Comparison of ENCODE assay signal across 16 cellular contexts in the genomic region with DNA sequence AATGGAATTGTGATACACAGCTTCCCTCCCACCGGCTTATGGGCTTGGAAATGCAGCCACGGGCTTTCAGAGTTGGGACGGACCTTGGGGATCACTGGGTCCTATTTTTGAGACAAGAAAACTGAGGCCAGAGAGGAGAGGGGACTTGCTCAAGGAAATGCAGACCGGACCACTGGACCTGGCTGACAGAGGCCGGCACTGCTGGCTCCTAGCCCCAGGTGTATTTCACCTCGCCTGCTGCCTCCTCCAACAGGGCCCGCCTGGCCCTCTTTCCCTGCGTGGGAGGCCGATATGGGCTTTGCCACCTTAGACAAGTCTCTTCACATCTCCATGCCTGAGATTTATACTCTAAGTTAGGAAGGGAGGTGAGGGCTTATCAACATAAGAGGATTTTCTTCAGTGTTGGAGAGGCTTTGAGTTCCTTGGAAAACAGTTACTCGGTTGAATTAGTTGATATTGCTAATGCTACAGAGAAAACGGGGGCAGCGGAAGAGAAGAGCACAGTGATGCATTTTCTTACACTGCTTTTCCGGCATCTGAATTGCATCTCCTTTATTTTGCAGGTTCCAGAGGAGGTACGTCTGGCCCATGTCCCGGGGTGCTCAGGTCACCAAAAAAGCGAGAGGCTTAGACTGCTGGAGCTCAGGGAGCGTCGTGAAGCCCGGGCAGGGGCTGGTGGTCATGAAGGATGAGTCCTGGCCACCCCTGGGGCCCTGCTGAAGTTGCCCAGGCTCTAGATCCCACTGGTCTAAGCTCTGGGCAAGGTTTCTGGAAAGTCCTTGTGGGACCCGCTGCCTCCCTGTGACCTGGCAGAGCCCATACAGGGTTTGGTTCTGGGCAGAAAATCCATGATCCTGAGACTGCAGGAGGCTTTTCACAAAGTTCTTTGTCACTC.
"Had no signal": no experiment of that assay in that cellular context is flagged by ENCODE, and none has a peak within 500 bp of the region (broad histone marks: within the 10 kb centered on the region; RNA-seq: fewer than 3 reads in every experiment).

No MANE protein-coding gene starts in this region.

- H3K4me3 Mint-ChIP-seq: activated CD8-positive, alpha-beta memory T cell treated with anti-CD3 and anti-CD28 coated beads, Interleukin-2, amount 10 ng/mL, durations not matched to agents 7 days and 5 days; activated naive CD8-positive, alpha-beta T cell treated with anti-CD3 and anti-CD28 coated beads for 36 hours; activated T-cell treated with anti-CD3 and anti-CD28 coated beads, Interleukin-2, amount 50 U/mL, for 24 hours; neural crest cell; stimulated activated effector memory CD8-positive, alpha-beta T cell treated with anti-CD3 and anti-CD28 coated beads, Interleukin-12 subunit alpha, Interleukin-12 subunit beta, amount 100 ng/mL, for 72 hours; T-helper 1 cell treated with Interleukin-12 subunit alpha and Interleukin-12 subunit beta and Interleukin-4 antibody, amounts not matched to agents 30 μg/mL and 1 μg/mL, for 36 hours had no signal

- ATAC-seq: gastrocnemius medialis; left ventricle myocardium superior; stimulated activated effector memory CD8-positive, alpha-beta T cell treated with anti-CD3 and anti-CD28 coated beads, Interleukin-12 subunit alpha, Interleukin-12 subunit beta, amount 100 ng/mL, for 72 hours had no signal

- H3K27ac ChIP-seq: colonic mucosa, gastrocnemius medialis, parathyroid adenoma, skin epidermis had no signal

- DNase-seq: activated CD4-positive, CD25-positive, alpha-beta regulatory T cell; activated CD8-positive, alpha-beta memory T cell treated with anti-CD3 and anti-CD28 coated beads, Interleukin-2, amount 10 ng/mL, durations not matched to agents 7 days and 5 days; activated effector memory CD4-positive, alpha-beta T cell treated with anti-CD3 and anti-CD28 coated beads, Interleukin-2, amount 50 U/mL, for 16 hours; activated naive CD8-positive, alpha-beta T cell treated with anti-CD3 and anti-CD28 coated beads for 36 hours; activated T-cell treated with anti-CD3 and anti-CD28 coated beads, Interleukin-2, amount 50 U/mL, for 24 hours; colonic mucosa; effector CD4-positive, alpha-beta T cell; gastrocnemius medialis; left ventricle myocardium superior; SK-N-SH had no signal

- H3K4me1 Mint-ChIP-seq: activated CD8-positive, alpha-beta memory T cell treated with anti-CD3 and anti-CD28 coated beads, Interleukin-2, amount 10 ng/mL, durations not matched to agents 7 days and 5 days; activated naive CD8-positive, alpha-beta T cell treated with anti-CD3 and anti-CD28 coated beads for 36 hours; neural crest cell; stimulated activated effector memory CD8-positive, alpha-beta T cell treated with anti-CD3 and anti-CD28 coated beads, Interleukin-12 subunit alpha, Interleukin-12 subunit beta, amount 100 ng/mL, for 72 hours had no signal

- H3K4me3 ChIP-seq: colonic mucosa, gastrocnemius medialis, skin epidermis, tibial nerve had no signal

- H3K27ac Mint-ChIP-seq: activated CD8-positive, alpha-beta memory T cell treated with anti-CD3 and anti-CD28 coated beads, Interleukin-2, amount 10 ng/mL, durations not matched to agents 7 days and 5 days; activated naive CD8-positive, alpha-beta T cell treated with anti-CD3 and anti-CD28 coated beads for 36 hours; activated T-cell treated with anti-CD3 and anti-CD28 coated beads, Interleukin-2, amount 50 U/mL, for 24 hours; T-helper 1 cell treated with Interleukin-12 subunit alpha and Interleukin-12 subunit beta and Interleukin-4 antibody, amounts not matched to agents 30 μg/mL and 1 μg/mL, for 36 hours had no signal

- H3K9me3 Mint-ChIP-seq: activated naive CD8-positive, alpha-beta T cell treated with anti-CD3 and anti-CD28 coated beads for 36 hours; activated T-cell treated with anti-CD3 and anti-CD28 coated beads, Interleukin-2, amount 50 U/mL, for 24 hours; neural crest cell; stimulated activated effector memory CD8-positive, alpha-beta T cell treated with anti-CD3 and anti-CD28 coated beads, Interleukin-12 subunit alpha, Interleukin-12 subunit beta, amount 100 ng/mL, for 72 hours; T-helper 1 cell treated with Interleukin-12 subunit alpha and Interleukin-12 subunit beta and Interleukin-4 antibody, amounts not matched to agents 30 μg/mL and 1 μg/mL, for 36 hours had no signal

- H3K27me3 Mint-ChIP-seq: activated CD8-positive, alpha-beta memory T cell treated with anti-CD3 and anti-CD28 coated beads, Interleukin-2, amount 10 ng/mL, durations not matched to agents 7 days and 5 days; activated naive CD8-positive, alpha-beta T cell treated with anti-CD3 and anti-CD28 coated beads for 36 hours; activated T-cell treated with anti-CD3 and anti-CD28 coated beads, Interleukin-2, amount 50 U/mL, for 24 hours had no signal

- H3K27me3 ChIP-seq: colonic mucosa, gastrocnemius medialis, tibial nerve had no signal
